Comparison of ENCODE assay signal across 1 cellular context in genomic region chr7:92809397-92810241, GRCh38.
A peak's percentile ranks its signal among the peaks of the same experiment; 100 is the strongest.
TF ChIP-seq lines count a peak whose summit lies in the region.

No MANE protein-coding gene starts in this region.

TF ChIP-seq in K562, 482 proteins besides CTCF, POLR2A, EP300 and RAD21 (continued from another document and continues in another):
- TF ChIP-seq, protein P1, sequence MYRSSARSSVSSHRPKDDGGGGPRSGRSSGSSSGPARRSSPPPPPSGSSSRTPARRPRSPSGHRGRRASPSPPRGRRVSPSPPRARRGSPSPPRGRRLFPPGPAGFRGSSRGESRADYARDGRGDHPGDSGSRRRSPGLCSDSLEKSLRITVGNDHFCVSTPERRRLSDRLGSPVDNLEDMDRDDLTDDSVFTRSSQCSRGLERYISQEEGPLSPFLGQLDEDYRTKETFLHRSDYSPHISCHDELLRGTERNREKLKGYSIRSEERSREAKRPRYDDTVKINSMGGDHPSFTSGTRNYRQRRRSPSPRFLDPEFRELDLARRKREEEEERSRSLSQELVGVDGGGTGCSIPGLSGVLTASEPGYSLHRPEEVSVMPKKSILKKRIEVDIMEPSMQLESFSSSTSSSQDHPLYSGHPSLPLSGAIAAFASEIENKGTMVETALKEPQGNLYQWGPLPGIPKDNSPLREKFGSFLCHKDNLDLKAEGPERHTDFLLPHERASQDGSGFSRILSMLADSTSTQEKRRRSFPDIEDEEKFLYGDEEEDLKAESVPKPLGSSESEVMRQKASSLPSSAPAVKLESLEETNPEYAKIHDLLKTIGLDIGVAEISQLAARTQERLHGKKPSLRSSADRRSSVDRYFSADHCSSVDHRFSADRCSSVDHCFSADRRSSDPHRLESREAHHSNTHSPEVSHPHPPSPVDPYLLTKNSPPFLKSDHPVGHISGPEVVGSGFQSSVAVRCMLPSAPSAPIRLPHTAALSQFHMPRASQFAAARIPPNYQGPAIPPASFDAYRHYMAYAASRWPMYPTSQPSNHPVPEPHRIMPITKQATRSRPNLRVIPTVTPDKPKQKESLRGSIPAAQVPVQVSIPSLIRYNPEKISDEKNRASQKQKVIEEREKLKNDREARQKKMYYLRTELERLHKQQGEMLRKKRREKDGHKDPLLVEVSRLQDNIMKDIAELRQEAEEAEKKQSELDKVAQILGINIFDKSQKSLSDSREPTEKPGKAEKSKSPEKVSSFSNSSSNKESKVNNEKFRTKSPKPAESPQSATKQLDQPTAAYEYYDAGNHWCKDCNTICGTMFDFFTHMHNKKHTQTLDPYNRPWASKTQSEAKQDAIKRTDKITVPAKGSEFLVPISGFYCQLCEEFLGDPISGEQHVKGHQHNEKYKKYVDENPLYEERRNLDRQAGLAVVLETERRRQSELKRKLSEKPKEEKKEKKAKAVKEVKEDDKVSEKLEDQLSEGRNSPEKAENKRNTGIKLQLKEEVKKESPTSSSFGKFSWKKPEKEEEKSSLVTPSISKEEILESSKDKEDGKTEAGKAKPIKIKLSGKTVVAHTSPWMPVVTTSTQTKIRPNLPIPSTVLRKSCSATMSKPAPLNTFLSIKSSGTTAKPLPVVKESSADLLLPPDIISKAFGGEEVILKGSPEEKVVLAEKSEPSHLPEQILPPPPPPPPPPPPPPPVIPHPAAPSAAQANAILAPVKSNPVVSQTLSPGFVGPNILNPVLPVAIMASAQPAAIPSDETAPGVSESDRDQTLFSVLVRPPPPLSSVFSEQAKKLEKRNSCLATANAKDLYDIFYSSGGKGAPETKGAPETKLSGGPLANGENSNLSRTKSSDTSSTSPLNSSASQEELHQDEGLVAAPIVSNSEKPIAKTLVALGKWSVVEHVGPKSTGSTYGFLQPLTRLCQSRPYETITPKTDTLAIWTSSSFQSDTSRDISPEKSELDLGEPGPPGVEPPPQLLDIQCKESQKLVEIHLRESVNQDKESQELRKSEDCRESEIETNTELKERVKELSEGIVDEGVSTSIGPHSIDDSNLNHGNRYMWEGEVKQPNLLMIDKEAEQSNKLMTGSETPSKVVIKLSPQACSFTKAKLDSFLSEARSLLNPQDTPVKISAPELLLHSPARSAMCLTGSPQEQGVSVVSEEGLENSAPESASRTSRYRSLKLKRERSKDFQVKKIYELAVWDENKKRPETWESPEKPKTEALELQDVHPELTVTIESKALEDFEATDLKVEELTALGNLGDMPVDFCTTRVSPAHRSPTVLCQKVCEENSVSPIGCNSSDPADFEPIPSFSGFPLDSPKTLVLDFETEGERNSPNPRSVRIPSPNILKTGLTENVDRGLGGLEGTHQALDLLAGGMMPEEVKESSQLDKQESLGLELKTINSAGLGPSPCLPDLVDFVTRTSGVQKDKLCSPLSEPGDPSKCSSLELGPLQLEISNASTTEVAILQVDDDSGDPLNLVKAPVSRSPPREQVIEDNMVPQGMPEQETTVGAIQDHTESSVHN (IDR thresholded peaks at IDR 0.05; ENCODE audit: borderline replicate concordance in 1 of 2, low read depth in 1 of 2), result peak in 1 of 2 experiments; percentile 85; a peak in 3 of 4 replicates
- TF ChIP-seq DDX20 (tag; IDR thresholded peaks at IDR 0.05; ENCODE audit: low read depth) (no peak), KDM4B (IDR thresholded peaks at IDR 0.05; ENCODE audit: borderline replicate concordance in 2 of 2, low read depth in 1 of 2) (no peak), ZNF174 (CRISPR knock-in tag; IDR thresholded peaks at IDR 0.05) (no peak), ZNF239 (CRISPR knock-in tag; IDR thresholded peaks at IDR 0.05) (0 out of 2 replicates have a peak, but pooled peaks have one; percentile 20), SAFB2 (IDR thresholded peaks at IDR 0.05; ENCODE audit: borderline replicate concordance, low read depth, low read length, severe bottlenecking) (no peak), USF1 (CRISPR knock-in tag; IDR thresholded peaks at IDR 0.05) (no peak), NCOA2 (IDR thresholded peaks at IDR 0.05; ENCODE audit: partially characterized antibody in 2 of 2) (no peak), WHSC1 (IDR thresholded peaks at IDR 0.05; ENCODE audit: low read length) (no peak), HINFP (tag; conservative IDR thresholded peaks at IDR 0.05; ENCODE audit: low read depth) (0 out of 2 replicates have a peak, but pooled peaks have one; percentile 31), HNRNPH1 (optimal IDR thresholded peaks at IDR 0.05; ENCODE audit: low read depth, low read length) (no peak), NFE2L1 (tag; IDR thresholded peaks at IDR 0.05; ENCODE audit: borderline replicate concordance, low read depth) (peak; percentile 99), CSDE1 (IDR thresholded peaks at IDR 0.05) (no peak), HNRNPL (IDR thresholded peaks at IDR 0.05; ENCODE audit: low read depth, low read length) (no peak), CC2D1A (IDR thresholded peaks at IDR 0.05) (peak; percentile 54; the same call in 1 of the 2 replicates), ZNF644 (tag; IDR thresholded peaks at IDR 0.05; ENCODE audit: low read depth) (0 out of 2 replicates have a peak, but pooled peaks have one; percentile 36), HLTF (IDR thresholded peaks at IDR 0.05) (no peak), KLF1 (tag; IDR thresholded peaks at IDR 0.05) (no peak), ETS1 (conservative IDR thresholded peaks at IDR 0.05; ENCODE audit: control insufficient read depth, low read depth, low read length) (no peak), HOXB6 (CRISPR knock-in tag; IDR thresholded peaks at IDR 0.05; ENCODE audit: borderline replicate concordance) (no peak), MAFK (IDR thresholded peaks at IDR 0.05; ENCODE audit: low read length) (peak; percentile 100), ZNF589 (CRISPR knock-in tag; IDR thresholded peaks at IDR 0.05; ENCODE audit: low read depth) (peak; percentile 92), ZNF77 (CRISPR knock-in tag; IDR thresholded peaks at IDR 0.05) (no peak), FOXP1 (CRISPR knock-in tag; IDR thresholded peaks at IDR 0.05) (no peak)
- TF ChIP-seq, protein P2, sequence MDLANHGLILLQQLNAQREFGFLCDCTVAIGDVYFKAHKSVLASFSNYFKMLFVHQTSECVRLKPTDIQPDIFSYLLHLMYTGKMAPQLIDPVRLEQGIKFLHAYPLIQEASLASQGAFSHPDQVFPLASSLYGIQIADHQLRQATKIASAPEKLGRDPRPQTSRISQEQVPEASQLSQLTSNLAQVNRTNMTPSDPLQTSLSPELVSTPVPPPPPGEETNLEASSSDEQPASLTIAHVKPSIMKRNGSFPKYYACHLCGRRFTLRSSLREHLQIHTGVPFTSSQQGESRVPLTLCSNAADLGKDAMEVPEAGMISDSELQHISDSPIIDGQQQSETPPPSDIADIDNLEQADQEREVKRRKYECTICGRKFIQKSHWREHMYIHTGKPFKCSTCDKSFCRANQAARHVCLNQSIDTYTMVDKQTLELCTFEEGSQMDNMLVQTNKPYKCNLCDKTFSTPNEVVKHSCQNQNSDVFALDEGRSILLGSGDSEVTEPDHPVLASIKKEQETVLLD (IDR thresholded peaks at IDR 0.05), result 0 out of 2 replicates have a peak, but pooled peaks have one; percentile 69
- TF ChIP-seq, protein P3, sequence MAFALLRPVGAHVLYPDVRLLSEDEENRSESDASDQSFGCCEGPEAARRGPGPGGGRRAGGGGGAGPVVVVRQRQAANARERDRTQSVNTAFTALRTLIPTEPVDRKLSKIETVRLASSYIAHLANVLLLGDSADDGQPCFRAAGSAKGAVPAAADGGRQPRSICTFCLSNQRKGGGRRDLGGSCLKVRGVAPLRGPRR (CRISPR knock-in tag; IDR thresholded peaks at IDR 0.05), result no peak
- TF ChIP-seq, protein P4, sequence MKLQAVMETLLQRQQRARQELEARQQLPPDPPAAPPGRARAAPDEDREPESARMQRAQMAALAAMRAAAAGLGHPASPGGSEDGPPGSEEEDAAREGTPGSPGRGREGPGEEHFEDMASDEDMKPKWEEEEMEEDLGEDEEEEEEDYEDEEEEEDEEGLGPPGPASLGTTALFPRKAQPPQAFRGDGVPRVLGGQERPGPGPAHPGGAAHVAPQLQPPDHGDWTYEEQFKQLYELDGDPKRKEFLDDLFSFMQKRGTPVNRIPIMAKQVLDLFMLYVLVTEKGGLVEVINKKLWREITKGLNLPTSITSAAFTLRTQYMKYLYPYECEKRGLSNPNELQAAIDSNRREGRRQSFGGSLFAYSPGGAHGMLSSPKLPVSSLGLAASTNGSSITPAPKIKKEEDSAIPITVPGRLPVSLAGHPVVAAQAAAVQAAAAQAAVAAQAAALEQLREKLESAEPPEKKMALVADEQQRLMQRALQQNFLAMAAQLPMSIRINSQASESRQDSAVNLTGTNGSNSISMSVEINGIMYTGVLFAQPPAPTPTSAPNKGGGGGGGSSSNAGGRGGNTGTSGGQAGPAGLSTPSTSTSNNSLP (IDR thresholded peaks at IDR 0.05; ENCODE audit: borderline replicate concordance, low read depth, low read length), result 0 out of 2 replicates have a peak, but pooled peaks have one; percentile 30
- TF ChIP-seq, protein P5, sequence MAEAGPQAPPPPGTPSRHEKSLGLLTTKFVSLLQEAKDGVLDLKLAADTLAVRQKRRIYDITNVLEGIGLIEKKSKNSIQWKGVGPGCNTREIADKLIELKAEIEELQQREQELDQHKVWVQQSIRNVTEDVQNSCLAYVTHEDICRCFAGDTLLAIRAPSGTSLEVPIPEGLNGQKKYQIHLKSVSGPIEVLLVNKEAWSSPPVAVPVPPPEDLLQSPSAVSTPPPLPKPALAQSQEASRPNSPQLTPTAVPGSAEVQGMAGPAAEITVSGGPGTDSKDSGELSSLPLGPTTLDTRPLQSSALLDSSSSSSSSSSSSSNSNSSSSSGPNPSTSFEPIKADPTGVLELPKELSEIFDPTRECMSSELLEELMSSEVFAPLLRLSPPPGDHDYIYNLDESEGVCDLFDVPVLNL (CRISPR knock-in tag; IDR thresholded peaks at IDR 0.05; ENCODE audit: low read depth), result no peak
- TF ChIP-seq, protein P6, sequence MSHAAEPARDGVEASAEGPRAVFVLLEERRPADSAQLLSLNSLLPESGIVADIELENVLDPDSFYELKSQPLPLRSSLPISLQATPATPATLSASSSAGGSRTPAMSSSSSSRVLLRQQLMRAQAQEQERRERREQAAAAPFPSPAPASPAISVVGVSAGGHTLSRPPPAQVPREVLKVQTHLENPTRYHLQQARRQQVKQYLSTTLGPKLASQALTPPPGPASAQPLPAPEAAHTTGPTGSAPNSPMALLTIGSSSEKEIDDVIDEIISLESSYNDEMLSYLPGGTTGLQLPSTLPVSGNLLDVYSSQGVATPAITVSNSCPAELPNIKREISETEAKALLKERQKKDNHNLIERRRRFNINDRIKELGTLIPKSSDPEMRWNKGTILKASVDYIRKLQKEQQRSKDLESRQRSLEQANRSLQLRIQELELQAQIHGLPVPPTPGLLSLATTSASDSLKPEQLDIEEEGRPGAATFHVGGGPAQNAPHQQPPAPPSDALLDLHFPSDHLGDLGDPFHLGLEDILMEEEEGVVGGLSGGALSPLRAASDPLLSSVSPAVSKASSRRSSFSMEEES (CRISPR knock-in tag; IDR thresholded peaks at IDR 0.05), result no peak
- TF ChIP-seq, protein P7, sequence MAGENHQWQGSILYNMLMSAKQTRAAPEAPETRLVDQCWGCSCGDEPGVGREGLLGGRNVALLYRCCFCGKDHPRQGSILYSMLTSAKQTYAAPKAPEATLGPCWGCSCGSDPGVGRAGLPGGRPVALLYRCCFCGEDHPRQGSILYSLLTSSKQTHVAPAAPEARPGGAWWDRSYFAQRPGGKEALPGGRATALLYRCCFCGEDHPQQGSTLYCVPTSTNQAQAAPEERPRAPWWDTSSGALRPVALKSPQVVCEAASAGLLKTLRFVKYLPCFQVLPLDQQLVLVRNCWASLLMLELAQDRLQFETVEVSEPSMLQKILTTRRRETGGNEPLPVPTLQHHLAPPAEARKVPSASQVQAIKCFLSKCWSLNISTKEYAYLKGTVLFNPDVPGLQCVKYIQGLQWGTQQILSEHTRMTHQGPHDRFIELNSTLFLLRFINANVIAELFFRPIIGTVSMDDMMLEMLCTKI (IDR thresholded peaks at IDR 0.05; ENCODE audit: partially characterized antibody), result no peak
- TF ChIP-seq, protein P8, sequence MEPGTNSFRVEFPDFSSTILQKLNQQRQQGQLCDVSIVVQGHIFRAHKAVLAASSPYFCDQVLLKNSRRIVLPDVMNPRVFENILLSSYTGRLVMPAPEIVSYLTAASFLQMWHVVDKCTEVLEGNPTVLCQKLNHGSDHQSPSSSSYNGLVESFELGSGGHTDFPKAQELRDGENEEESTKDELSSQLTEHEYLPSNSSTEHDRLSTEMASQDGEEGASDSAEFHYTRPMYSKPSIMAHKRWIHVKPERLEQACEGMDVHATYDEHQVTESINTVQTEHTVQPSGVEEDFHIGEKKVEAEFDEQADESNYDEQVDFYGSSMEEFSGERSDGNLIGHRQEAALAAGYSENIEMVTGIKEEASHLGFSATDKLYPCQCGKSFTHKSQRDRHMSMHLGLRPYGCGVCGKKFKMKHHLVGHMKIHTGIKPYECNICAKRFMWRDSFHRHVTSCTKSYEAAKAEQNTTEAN (CRISPR knock-in tag; IDR thresholded peaks at IDR 0.05), result no peak
